29 cellular contexts compared by ENCODE assay signal in the genomic region with DNA sequence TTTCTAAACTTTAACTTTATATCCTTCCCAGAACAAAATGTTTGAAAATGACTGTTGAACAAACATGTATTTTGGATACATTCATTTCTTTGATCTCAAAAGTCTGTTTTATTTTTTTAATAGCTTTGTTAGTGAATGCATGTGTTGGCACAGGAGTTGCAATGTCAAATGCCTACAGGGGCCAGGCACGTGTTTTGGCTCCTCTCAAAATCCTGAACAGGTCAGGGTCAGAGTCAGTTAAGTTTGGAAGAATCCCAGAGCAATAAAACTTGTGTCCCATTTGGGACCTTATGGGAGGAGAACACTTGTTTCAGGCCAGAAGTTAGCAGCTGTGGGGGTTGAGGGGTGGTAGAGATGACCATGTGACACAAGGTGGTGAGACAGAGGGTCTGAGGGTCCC. TPM values are rescaled to one million over a fixed set of nuclear protein-coding genes. Genes with fewer than 3 reads are reported as not detected.
"Had no signal": no experiment of that assay in that cellular context is flagged by ENCODE, and none has a peak within 500 bp of the region (broad histone marks: within the 10 kb centered on the region; RNA-seq: fewer than 3 reads in every experiment).

No MANE protein-coding gene starts in this region.

- H3K36me3 ChIP-seq: pancreas, prostate gland, right lobe of liver, transverse colon, vagina had no signal

- H3K27ac ChIP-seq: lower lobe of right lung, pancreas, prostate gland, right lobe of liver, skin epidermis, thyroid gland, transverse colon, upper lobe of left lung, vagina had no signal

- H3K4me3 Mint-ChIP-seq: immature natural killer cell; naive thymus-derived CD8-positive, alpha-beta T cell; nephron; neural crest cell; stimulated activated naive B cell treated with anti-CD40 and anti-IgM and Interleukin-4, amounts not matched to agents 10 μg/mL and 1 μg/mL and 100 μg/mL, for 72 hours had no signal

- ATAC-seq: left colon; left ventricle myocardium superior; naive thymus-derived CD8-positive, alpha-beta T cell; pancreas; stimulated activated naive B cell treated with anti-CD40 and anti-IgM and Interleukin-4, amounts not matched to agents 10 μg/mL and 1 μg/mL and 100 μg/mL, for 72 hours; stimulated activated naive CD8-positive, alpha-beta T cell treated with anti-CD3 and anti-CD28 coated beads, Interleukin-15, Interleukin-2, amounts not matched to agents 100 U/mL and 50 U/mL, for 24 hours had no signal

- H3K36me3 Mint-ChIP-seq: immature natural killer cell had no signal

- H3K4me1 ChIP-seq: lower lobe of right lung, prostate gland, thyroid gland, upper lobe of left lung, vagina had no signal

- H3K9me3 ChIP-seq: pancreas, prostate gland, right lobe of liver, thyroid gland, transverse colon, vagina had no signal

- DNase-seq: heart left ventricle; hypothalamus; immature natural killer cell; kidney; left colon; left ventricle myocardium superior; lower lobe of right lung; mammary epithelial cell; mesenchymal stem cell; naive thymus-derived CD8-positive, alpha-beta T cell; nucleus accumbens; pancreas; posterior cingulate gyrus; stimulated activated CD4-positive, alpha-beta T cell treated with anti-CD3 and anti-CD28 coated beads, Interleukin-12 subunit alpha, Interleukin-12 subunit beta, amount 100 ng/mL, for 4 hours; stimulated activated CD4-positive, alpha-beta T cell treated with anti-CD3 and anti-CD28 coated beads, Interleukin-15, amount 100 ng/mL, for 24 hours; stimulated activated CD4-positive, alpha-beta T cell treated with anti-CD3 and anti-CD28 coated beads, Interleukin-2, amount 100 ng/mL, for 24 hours; stimulated activated CD4-positive, alpha-beta T cell treated with anti-CD3 and anti-CD28 coated beads, Interleukin-4, amount 100 ng/mL, for 1 hour; stimulated activated naive B cell treated with anti-CD40 and anti-IgM and Interleukin-4, amounts not matched to agents 10 μg/mL and 1 μg/mL and 100 μg/mL, for 72 hours; stimulated activated naive CD8-positive, alpha-beta T cell treated with anti-CD3 and anti-CD28 coated beads, Interleukin-15, Interleukin-2, amounts not matched to agents 100 U/mL and 50 U/mL, for 24 hours; substantia nigra; thyroid gland; transverse colon had no signal

- H3K27me3 ChIP-seq: pancreas, right lobe of liver, thyroid gland, transverse colon, upper lobe of left lung, vagina had no signal

- H3K4me3 ChIP-seq: heart left ventricle, lower lobe of right lung, pancreas, prostate gland, right lobe of liver, skin epidermis, thyroid gland, transverse colon, upper lobe of left lung, vagina had no signal

- H3K4me1 Mint-ChIP-seq: immature natural killer cell; naive thymus-derived CD8-positive, alpha-beta T cell; stimulated activated naive B cell treated with anti-CD40 and anti-IgM and Interleukin-4, amounts not matched to agents 10 μg/mL and 1 μg/mL and 100 μg/mL, for 72 hours had no signal

- H3K27ac Mint-ChIP-seq: immature natural killer cell; naive thymus-derived CD8-positive, alpha-beta T cell; nephron; stimulated activated naive B cell treated with anti-CD40 and anti-IgM and Interleukin-4, amounts not matched to agents 10 μg/mL and 1 μg/mL and 100 μg/mL, for 72 hours had no signal

RNA-seq across cellular contexts. Expression of a gene that starts 29.0 kb away (rescaled TPM):
- polyA plus RNA-seq: immature natural killer cell had no signal

RNA-seq across cellular contexts. Expression of a gene that starts 34.7 kb away (rescaled TPM):
- total RNA-seq: naive thymus-derived CD8-positive, alpha-beta T cell had no signal
- polyA plus RNA-seq: immature natural killer cell; naive thymus-derived CD8-positive, alpha-beta T cell had no signal
